ENCODE assay signal across 13 cellular contexts in genomic region chr1:25523512-25523911, GRCh38. TPM values are rescaled to one million over a fixed set of nuclear protein-coding genes. Genes with fewer than 3 reads are reported as not detected.
A peak's percentile ranks its signal among the peaks of the same experiment; 100 is the strongest.
DNase-seq lines count a peak whose midpoint lies in the region; ATAC-seq and TF ChIP-seq lines count a peak whose summit lies in the region.
"Had no signal": no experiment of that assay in that cellular context is flagged by ENCODE, and none has a peak within 500 bp of the region (broad histone marks: within the 10 kb centered on the region; RNA-seq: fewer than 3 reads in every experiment).

No MANE protein-coding gene starts in this region.

- no peak overlapping the region for H3K4me3 ChIP-seq in OCI-LY7 (ENCODE audit: low read depth, low read length, poor library complexity, severe bottlenecking)
- H3K4me3 ChIP-seq: thoracic aorta had no signal

- intact Hi-C loops in natural killer cell (cut with micrococcal nuclease): loop anchor here (5.0 kb wide), 1 partner anchor 121 kb away; no protein-coding TSS in a partner anchor
- intact Hi-C loops in OCI-LY7 (cut with micrococcal nuclease; ENCODE audit: unreplicated experiment): loop anchor here (5.0 kb wide), 1 partner anchor 289 kb away; no protein-coding TSS in a partner anchor

- no peaks in the 10 kb centered on the region for H4K20me1 ChIP-seq in OCI-LY7 (ENCODE audit: insufficient read depth, low read length)

- H3K9me3 Mint-ChIP-seq in natural killer cell treated with Interleukin-12 subunit alpha and Interleukin-12 subunit beta and Interleukin-15 and Interleukin-18, amount 100 ng/mL, for 72 hours: peaks cover 3% of the 10 kb centered on the region
- H3K9me3 Mint-ChIP-seq in natural killer cell: no peaks in the 10 kb centered on the region
- peaks cover 4% of the 10 kb centered on the region for H3K9me3 Mint-ChIP-seq in stimulated activated effector memory CD8-positive, alpha-beta T cell treated with anti-CD3 and anti-CD28 coated beads, Interleukin-12 subunit alpha, Interleukin-12 subunit beta, amount 100 ng/mL, for 72 hours

- peaks cover 4% of the 10 kb centered on the region for H3K4me1 ChIP-seq in OCI-LY7 (ENCODE audit: insufficient read depth, low read length, poor library complexity, severe bottlenecking)

- no peak overlapping the region for H2AFZ ChIP-seq in OCI-LY7 (ENCODE audit: low read length)

- H3K79me2 ChIP-seq in OCI-LY7 (ENCODE audit: insufficient read depth, low read depth, low read length): no peaks in the 10 kb centered on the region

- DNase-seq in natural killer cell treated with Interleukin-12 subunit alpha and Interleukin-12 subunit beta and Interleukin-15 and Interleukin-18, amount 100 ng/mL, for 72 hours (ENCODE audit: low spot score): peak; percentile 29
- DNase-seq in natural killer cell (no peak), OCI-LY7 (ENCODE audit: low spot score) (peak; percentile 18), dermis blood vessel endothelial cell (peak; percentile 60), retina (no peak), DMS153 treated with DMSO at 0.1 percent for 48 hours (lab: John Stamatoyannopoulos, UW; ENCODE audit: unreplicated experiment) (no peak)
- DNase-seq in stimulated activated effector memory CD8-positive, alpha-beta T cell treated with anti-CD3 and anti-CD28 coated beads, Interleukin-12 subunit alpha, Interleukin-12 subunit beta, amount 100 ng/mL, for 72 hours (ENCODE audit: low spot score in 2 of 2): no peak
- DNase-seq: activated naive CD8-positive, alpha-beta T cell treated with anti-CD3 and anti-CD28 coated beads, Interleukin-2, amount 50 U/mL, for 24 hours; NCI-H1048; stimulated activated CD4-positive, alpha-beta T cell treated with anti-CD3 and anti-CD28 coated beads, Interleukin-2, amount 100 ng/mL, for 48 hours had no signal

- no peak overlapping the region for H3K4me2 ChIP-seq in OCI-LY7 (ENCODE audit: low read length)

- CTCF ChIA-PET in OCI-LY7 (lab: Charles Lee; ENCODE audit: unreplicated experiment): no interaction called here

- no peaks in the 10 kb centered on the region for H3K36me3 Mint-ChIP-seq in natural killer cell treated with Interleukin-12 subunit alpha and Interleukin-12 subunit beta and Interleukin-15 and Interleukin-18, amount 100 ng/mL, for 72 hours
- no peaks in the 10 kb centered on the region for H3K36me3 Mint-ChIP-seq in natural killer cell
- no peaks in the 10 kb centered on the region for H3K36me3 Mint-ChIP-seq in stimulated activated effector memory CD8-positive, alpha-beta T cell treated with anti-CD3 and anti-CD28 coated beads, Interleukin-12 subunit alpha, Interleukin-12 subunit beta, amount 100 ng/mL, for 72 hours

- H3K36me3 ChIP-seq in OCI-LY7 (ENCODE audit: insufficient read depth, low read length): no peaks in the 10 kb centered on the region
- H3K36me3 ChIP-seq: thoracic aorta had no signal

- ATAC-seq in natural killer cell treated with Interleukin-12 subunit alpha and Interleukin-12 subunit beta and Interleukin-15 and Interleukin-18, amount 100 ng/mL, for 72 hours: no peak
- ATAC-seq in natural killer cell (no peak), GM18858 (IDR thresholded peaks at IDR 0.05; ENCODE audit: unreplicated experiment) (no peak)
- peak; percentile 45 for ATAC-seq in stimulated activated effector memory CD8-positive, alpha-beta T cell treated with anti-CD3 and anti-CD28 coated beads, Interleukin-12 subunit alpha, Interleukin-12 subunit beta, amount 100 ng/mL, for 72 hours
- ATAC-seq: activated naive CD8-positive, alpha-beta T cell treated with anti-CD3 and anti-CD28 coated beads, Interleukin-2, amount 50 U/mL, for 24 hours had no signal

- no peaks in the 10 kb centered on the region for H3K9me2 ChIP-seq in OCI-LY7 (ENCODE audit: insufficient read depth, low read length)

- no peak overlapping the region for H3K4me3 Mint-ChIP-seq in natural killer cell treated with Interleukin-12 subunit alpha and Interleukin-12 subunit beta and Interleukin-15 and Interleukin-18, amount 100 ng/mL, for 72 hours
- H3K4me3 Mint-ChIP-seq in natural killer cell: no peak overlapping the region
- H3K4me3 Mint-ChIP-seq in stimulated activated effector memory CD8-positive, alpha-beta T cell treated with anti-CD3 and anti-CD28 coated beads, Interleukin-12 subunit alpha, Interleukin-12 subunit beta, amount 100 ng/mL, for 72 hours: no peak overlapping the region
- H3K4me3 Mint-ChIP-seq: activated naive CD8-positive, alpha-beta T cell treated with anti-CD3 and anti-CD28 coated beads, Interleukin-2, amount 50 U/mL, for 24 hours had no signal

- no peaks in the 10 kb centered on the region for H3K4me1 Mint-ChIP-seq in natural killer cell treated with Interleukin-12 subunit alpha and Interleukin-12 subunit beta and Interleukin-15 and Interleukin-18, amount 100 ng/mL, for 72 hours (ENCODE audit: low read depth in 2 of 2)
- peaks cover 0 to 5% of the 10 kb centered on the region in 2 donors for H3K4me1 Mint-ChIP-seq in natural killer cell
- peaks cover 6% of the 10 kb centered on the region for H3K4me1 Mint-ChIP-seq in stimulated activated effector memory CD8-positive, alpha-beta T cell treated with anti-CD3 and anti-CD28 coated beads, Interleukin-12 subunit alpha, Interleukin-12 subunit beta, amount 100 ng/mL, for 72 hours

- BruUV-seq in OCI-LY7 (replicated peaks; lab: Mats Ljungman, UMichigan): no TSS peak

- peaks cover 0 to 4% of the 10 kb centered on the region in 2 donors for H3K27me3 Mint-ChIP-seq in natural killer cell treated with Interleukin-12 subunit alpha and Interleukin-12 subunit beta and Interleukin-15 and Interleukin-18, amount 100 ng/mL, for 72 hours
- H3K27me3 Mint-ChIP-seq in natural killer cell (ENCODE audit: low read depth in 2 of 2): peaks cover 0 to 3% of the 10 kb centered on the region in 2 donors
- H3K27me3 Mint-ChIP-seq: activated naive CD8-positive, alpha-beta T cell treated with anti-CD3 and anti-CD28 coated beads, Interleukin-2, amount 50 U/mL, for 24 hours had no signal

- no peak for TF ChIP-seq CTCF in natural killer cell (IDR thresholded peaks at IDR 0.05)
- TF ChIP-seq CTCF in OCI-LY7 (conservative IDR thresholded peaks at IDR 0.05; ENCODE audit: low read length): peak; percentile 54

- H3K27ac Mint-ChIP-seq in natural killer cell treated with Interleukin-12 subunit alpha and Interleukin-12 subunit beta and Interleukin-15 and Interleukin-18, amount 100 ng/mL, for 72 hours: no peak overlapping the region
- no peak overlapping the region for H3K27ac Mint-ChIP-seq in natural killer cell
- H3K27ac Mint-ChIP-seq in stimulated activated effector memory CD8-positive, alpha-beta T cell treated with anti-CD3 and anti-CD28 coated beads, Interleukin-12 subunit alpha, Interleukin-12 subunit beta, amount 100 ng/mL, for 72 hours: no peak overlapping the region
- H3K27ac Mint-ChIP-seq: activated naive CD8-positive, alpha-beta T cell treated with anti-CD3 and anti-CD28 coated beads, Interleukin-2, amount 50 U/mL, for 24 hours had no signal

- POLR2A ChIA-PET in OCI-LY7 (lab: Charles Lee): no interaction called here

- no peak overlapping the region for H3K27ac ChIP-seq in OCI-LY7 (ENCODE audit: low read depth, low read length, poor library complexity, severe bottlenecking)
- H3K27ac ChIP-seq: C4-2B, thoracic aorta had no signal

- H3K9me3 ChIP-seq in OCI-LY7 (ENCODE audit: low read length): no peaks in the 10 kb centered on the region

RNA-seq across cellular contexts. Expression of gene LDLRAP1, which starts 19.9 kb away (rescaled TPM):
- total RNA-seq in natural killer cell treated with Interleukin-12 subunit alpha and Interleukin-12 subunit beta and Interleukin-15 and Interleukin-18, amount 100 ng/mL, for 72 hours: 1 to 10 TPM; 2.4 to 4.1 TPM
- total RNA-seq in natural killer cell (10 to 100 TPM; 25.2 to 34.0 (median 27.4) TPM), OCI-LY7 (2022) (30.3 and 36.2 TPM in 2 replicates), dermis blood vessel endothelial cell (22.0 and 31.8 TPM in 2 replicates)
- total RNA-seq in OCI-LY7 (2014; rRNA removed; shearing (Covaris generic)): 12.6 and 14.9 TPM in 2 replicates

Comparison
In these comparisons a context has a peak if more than half of its experiments do, and no peak if none do; other contexts are left out.
1. DNase-seq: peak in natural killer cell treated with Interleukin-12 subunit alpha and Interleukin-12 subunit beta and Interleukin-15 and Interleukin-18, amount 100 ng/mL, for 72 hours (single experiment), OCI-LY7 (single experiment) and dermis blood vessel endothelial cell (single experiment); none in natural killer cell (single experiment), stimulated activated effector memory CD8-positive, alpha-beta T cell treated with anti-CD3 and anti-CD28 coated beads, Interleukin-12 subunit alpha, Interleukin-12 subunit beta, amount 100 ng/mL, for 72 hours (0 of 2), retina (single experiment) and DMS153 treated with DMSO at 0.1 percent for 48 hours (single experiment).